Comparison of ENCODE assay signal across 17 cellular contexts in genomic region chr11:88363004-88363403, GRCh38.
"Had no signal": no experiment of that assay in that cellular context is flagged by ENCODE, and none has a peak within 500 bp of the region (broad histone marks: within the 10 kb centered on the region; RNA-seq: fewer than 3 reads in every experiment).

No MANE protein-coding gene starts in this region.

- H3K27ac Mint-ChIP-seq: activated naive CD8-positive, alpha-beta T cell treated with anti-CD3 and anti-CD28 coated beads for 36 hours; dendritic cell treated with granulocyte-macrophage colony-stimulating factor and Interleukin-4, amounts not matched to agents 40 ng/mL and 50 ng/mL, for 4 days; memory B cell; nephron progenitor cell had no signal

- ATAC-seq: left ventricle myocardium superior, psoas muscle, sciatic nerve had no signal

- H3K4me1 Mint-ChIP-seq: nephron progenitor cell had no signal

- H3K27ac ChIP-seq: psoas muscle, spleen, thyroid gland had no signal

- H3K27me3 Mint-ChIP-seq: activated naive CD8-positive, alpha-beta T cell treated with anti-CD3 and anti-CD28 coated beads for 36 hours; dendritic cell treated with granulocyte-macrophage colony-stimulating factor and Interleukin-4, amounts not matched to agents 40 ng/mL and 50 ng/mL, for 4 days; memory B cell had no signal

- DNase-seq: activated CD4-positive, alpha-beta T cell treated with anti-CD3 and anti-CD28 coated beads, Interleukin-2, amount 50 U/mL, for 1 hour; activated CD8-positive, alpha-beta memory T cell treated with anti-CD3 and anti-CD28 coated beads for 24 hours; activated gamma-delta T cell treated with Interleukin-2 at 50 U/mL for 16 hours; activated naive CD8-positive, alpha-beta T cell treated with anti-CD3 and anti-CD28 coated beads for 36 hours; anterior cingulate cortex; effector memory CD4-positive, alpha-beta T cell; foreskin melanocyte; kidney glomerular epithelial cell; left ventricle myocardium superior; nephron progenitor cell; psoas muscle; spleen; T-helper 9 cell; thyroid gland had no signal

- H3K9me3 Mint-ChIP-seq: activated naive CD8-positive, alpha-beta T cell treated with anti-CD3 and anti-CD28 coated beads for 36 hours; dendritic cell treated with granulocyte-macrophage colony-stimulating factor and Interleukin-4, amounts not matched to agents 40 ng/mL and 50 ng/mL, for 4 days; memory B cell; nephron progenitor cell had no signal

- H3K4me3 ChIP-seq: psoas muscle, spleen, thyroid gland had no signal

- H3K27me3 ChIP-seq: spleen, thyroid gland had no signal

- H3K9me3 ChIP-seq: psoas muscle, spleen, thyroid gland had no signal

- H3K36me3 Mint-ChIP-seq: activated naive CD8-positive, alpha-beta T cell treated with anti-CD3 and anti-CD28 coated beads for 36 hours; memory B cell had no signal

- H3K4me1 ChIP-seq: psoas muscle, thyroid gland had no signal

- H3K36me3 ChIP-seq: spleen, thyroid gland had no signal

- H3K4me3 Mint-ChIP-seq: activated naive CD8-positive, alpha-beta T cell treated with anti-CD3 and anti-CD28 coated beads for 36 hours; dendritic cell treated with granulocyte-macrophage colony-stimulating factor and Interleukin-4, amounts not matched to agents 40 ng/mL and 50 ng/mL, for 4 days; memory B cell; nephron progenitor cell had no signal
